Comparison of ENCODE assay signal across 8 cellular contexts in genomic region chr15:92820233-92821021, GRCh38.
DNase-seq lines count a peak whose midpoint lies in the region; ATAC-seq and TF ChIP-seq lines count a peak whose summit lies in the region.

No MANE protein-coding gene starts in this region.

- no peaks in the 10 kb centered on the region for H3K9me3 ChIP-seq in endodermal cell (ENCODE audit: control insufficient read depth, low read length)

- no peaks in the 10 kb centered on the region for H3K27me3 ChIP-seq in endodermal cell (ENCODE audit: control insufficient read depth, insufficient read depth, low read length, poor library complexity, severe bottlenecking)

- peak; percentile 97 for DNase-seq in D341Med (ENCODE audit: low spot score)
- DNase-seq in HUDEP-2 (lab: John Stamatoyannopoulos, UW; ENCODE audit: unreplicated experiment in 76 of 76) = peak in 75 of 76 experiments; percentile 10 to 87 (median 77)
- peak; percentile 77 for DNase-seq in NOMO-1 treated with DMSO at 0.1 percent for 48 hours (lab: John Stamatoyannopoulos, UW; ENCODE audit: unreplicated experiment)
- peak; percentile 63 for DNase-seq in activated CD8-positive, alpha-beta memory T cell treated with anti-CD3 and anti-CD28 coated beads, Interleukin-2, amount 50 U/mL, for 1 hour (ENCODE audit: extremely low read depth)
- DNase-seq in endodermal cell = peak; percentile 97
- peak; percentile 86 to 93 for DNase-seq in mesothelial cell of epicardium (ENCODE audit: low spot score in 2 of 2, unreplicated experiment in 2 of 2)
- DNase-seq in stimulated activated CD8-positive, alpha-beta memory T cell treated with anti-CD3 and anti-CD28 coated beads, Interleukin-15, amount 100 ng/mL, for 4 hours (ENCODE audit: low read depth in 2 of 2) = peak; percentile 61 to 74

- H3K4me1 ChIP-seq in endodermal cell (ENCODE audit: control insufficient read depth, insufficient read depth, low read length) = peaks cover 5% of the 10 kb centered on the region

- H3K4me3 Mint-ChIP-seq in endodermal cell = peak overlapping the region; percentile 52
- H3K4me3 Mint-ChIP-seq in mesothelial cell of epicardium = peak overlapping the region; percentile 75

- WGBS in endodermal cell (ENCODE audit: insufficient coverage in 1 of 2, insufficient read length in 1 of 2), 2 experiments = 14 to 38% methylated on average over 8 to 37 of the region's 37 CpGs

- H3K9me3 Mint-ChIP-seq in endodermal cell (no peaks in the 10 kb centered on the region), mesothelial cell of epicardium (no peaks in the 10 kb centered on the region)

- H3K4me1 Mint-ChIP-seq in endodermal cell (peaks cover 58% of the 10 kb centered on the region), mesothelial cell of epicardium (peaks cover 61% of the 10 kb centered on the region)

- peak; percentile 90 for ATAC-seq in GM21423 (IDR thresholded peaks at IDR 0.05; ENCODE audit: unreplicated experiment)

- peak overlapping the region; percentile 99 for H3K27ac ChIP-seq in endodermal cell (ENCODE audit: low read depth, low read length)

- H3K27ac Mint-ChIP-seq in endodermal cell = peak overlapping the region; percentile 98
- H3K27ac Mint-ChIP-seq in mesothelial cell of epicardium = peak overlapping the region; percentile 100

- peak overlapping the region; percentile 75 for H3K4me3 ChIP-seq in endodermal cell (ENCODE audit: low read length)

- H3K27me3 Mint-ChIP-seq in endodermal cell (ENCODE audit: insufficient read depth) = no peaks in the 10 kb centered on the region
- H3K27me3 Mint-ChIP-seq in mesothelial cell of epicardium (ENCODE audit: low read depth) = no peaks in the 10 kb centered on the region

- H3K36me3 ChIP-seq in endodermal cell (ENCODE audit: control insufficient read depth, insufficient read depth, low read length) = no peaks in the 10 kb centered on the region

- no peaks in the 10 kb centered on the region for H3K36me3 Mint-ChIP-seq in endodermal cell (ENCODE audit: low read depth)
- H3K36me3 Mint-ChIP-seq in mesothelial cell of epicardium = no peaks in the 10 kb centered on the region

- peak overlapping the region; percentile 53 for H3K9ac ChIP-seq in endodermal cell (ENCODE audit: extremely low read depth, low read length, poor library complexity, severe bottlenecking)

- TF ChIP-seq CTCF in endodermal cell (conservative IDR thresholded peaks at IDR 0.05) (no peak), mesothelial cell of epicardium (IDR thresholded peaks at IDR 0.05; ENCODE audit: unreplicated experiment) (no peak)

Comparison
In these comparisons a context has a peak if more than half of its experiments do, and no peak if none do; other contexts are left out.
1. Peak in every context shown above with its lines: DNase-seq, ATAC-seq, H3K4me3 ChIP-seq and H3K27ac ChIP-seq.